In the genomic region with DNA sequence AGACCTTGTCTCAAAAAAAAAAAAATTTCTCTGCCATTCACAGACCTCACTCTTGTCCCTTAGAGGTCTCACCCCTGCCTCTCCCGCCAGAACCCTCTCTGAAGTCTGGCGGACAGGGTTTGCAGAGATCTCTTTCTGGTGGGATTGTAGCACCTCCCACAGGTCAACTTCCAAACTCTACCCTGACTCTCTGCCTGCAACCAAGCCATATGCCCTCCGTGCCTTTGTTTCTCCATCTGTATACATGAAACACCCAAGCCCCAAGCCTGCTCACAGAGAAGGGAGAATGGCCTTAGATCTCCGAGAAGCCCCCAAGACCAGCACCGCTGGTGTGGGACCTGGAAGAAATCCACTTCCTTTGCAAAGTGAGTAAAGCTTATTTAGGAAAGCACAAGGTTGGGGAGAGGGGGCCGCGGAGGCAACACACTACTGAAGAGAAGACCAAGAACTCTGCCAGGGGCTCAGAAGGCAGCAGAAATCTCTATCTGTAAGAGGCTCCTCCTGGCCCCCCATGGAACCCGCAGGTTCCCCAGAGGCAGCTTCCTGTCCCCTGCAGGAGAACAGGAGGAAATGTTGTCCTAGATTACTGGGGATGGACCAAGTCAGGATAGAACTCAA, we compare ENCODE assay signal across 18 cellular contexts.
DNase-seq lines count a peak whose midpoint lies in the region; ATAC-seq and TF ChIP-seq lines count a peak whose summit lies in the region.
"Had no signal": no experiment of that assay in that cellular context is flagged by ENCODE, and none has a peak within 500 bp of the region (broad histone marks: within the 10 kb centered on the region; RNA-seq: fewer than 3 reads in every experiment).

No MANE protein-coding gene starts in this region.

- DNase-seq in NCI-H82 (lab: John Stamatoyannopoulos, UW) (peak; percentile 17), NCI-H82 treated with DMSO at 0.1 percent for 48 hours (lab: John Stamatoyannopoulos, UW; ENCODE audit: unreplicated experiment) (no peak), SK-N-MC (ENCODE audit: low read depth, low spot score) (no peak), mesenteric fat pad (ENCODE audit: low spot score) (peak; percentile 64), NCI-H2081 treated with DMSO at 0.1 percent for 48 hours (lab: John Stamatoyannopoulos, UW) (no peak), NOMO-1 treated with dmso at 0.1 percent for 144 hours (lab: John Stamatoyannopoulos, UW; ENCODE audit: unreplicated experiment) (no peak)
- DNase-seq: left cardiac atrium, MG63, NCI-H2107, NCI-H446 treated with DMSO at 0.1 percent for 48 hours had no signal

- no peak overlapping the region for H3K4me3 ChIP-seq in SK-N-MC
- H3K4me3 ChIP-seq: heart left ventricle, MG63, psoas muscle, skin epidermis had no signal

- peak; percentile 28 for TF ChIP-seq CTCF in GM12873 (IDR thresholded peaks at IDR 0.05; ENCODE audit: insufficient read depth, low read depth, low read length, missing control alignments)

- H3K9ac ChIP-seq in SK-N-MC (ENCODE audit: insufficient read length) = no peak overlapping the region

- no peak for ATAC-seq in HG03139 (IDR thresholded peaks at IDR 0.05; ENCODE audit: unreplicated experiment)

- H3K9me3 ChIP-seq in SK-N-MC (ENCODE audit: low read depth, low read length) = no peaks in the 10 kb centered on the region
- H3K9me3 ChIP-seq: BE2C, heart left ventricle, MG63, neutrophil, psoas muscle had no signal

- no peaks in the 10 kb centered on the region for H3K36me3 ChIP-seq in SK-N-MC (ENCODE audit: insufficient read depth, low read length)
- H3K36me3 ChIP-seq: BE2C, heart left ventricle, MG63, neutrophil had no signal

- 0 out of 2 replicates have a peak overlapping the region, but pooled peaks have one; percentile 19 for H3K27ac ChIP-seq in SK-N-MC
- H3K27ac ChIP-seq: epithelial cell of prostate, heart left ventricle, neutrophil, psoas muscle, skin epidermis had no signal

Comparison
In these comparisons a context has a peak if more than half of its experiments do, and no peak if none do; other contexts are left out.
1. DNase-seq: peak in NCI-H82 (single experiment) and mesenteric fat pad (single experiment); none in NCI-H82 treated with DMSO at 0.1 percent for 48 hours (single experiment), SK-N-MC (single experiment), NCI-H2081 treated with DMSO at 0.1 percent for 48 hours (single experiment) and NOMO-1 treated with dmso at 0.1 percent for 144 hours (single experiment).